8 cellular contexts compared by ENCODE assay signal in genomic region chr1:146012703-146013565, GRCh38. TPM values are rescaled to one million over a fixed set of nuclear protein-coding genes. Genes with fewer than 3 reads are reported as not detected.
DNase-seq lines count a peak whose midpoint lies in the region; ATAC-seq and TF ChIP-seq lines count a peak whose summit lies in the region.

No MANE protein-coding gene starts in this region.

- H3K36me3 ChIP-seq in DND-41 (ENCODE audit: insufficient read depth, low read length) (no peaks in the 10 kb centered on the region), KMS-11 (ENCODE audit: insufficient read depth) (no peaks in the 10 kb centered on the region), prostate gland (no peaks in the 10 kb centered on the region)

- no peak overlapping the region for H3K9ac ChIP-seq in DND-41 (ENCODE audit: low read depth, low read length)
- H3K9ac ChIP-seq in KMS-11: no peak overlapping the region

- H3K9me3 Mint-ChIP-seq in glutamatergic neuron (ENCODE audit: unreplicated experiment): no peaks in the 10 kb centered on the region

- H3K27me3 ChIP-seq in DND-41 (ENCODE audit: insufficient read depth, low read length, poor library complexity) (peaks cover 8% of the 10 kb centered on the region), KMS-11 (ENCODE audit: insufficient read depth, low read depth) (no peaks in the 10 kb centered on the region), prostate gland (replicated peaks; ENCODE audit: insufficient read depth) (no peaks in the 10 kb centered on the region)

- WGBS in prostate gland: 5% methylated on average over 4 of the region's 4 CpGs

- no peak overlapping the region for H3K4me2 ChIP-seq in DND-41 (ENCODE audit: insufficient read depth, low read length)
- peak overlapping the region; percentile 1; the same call in 1 of the 2 replicates for H3K4me2 ChIP-seq in KMS-11

- H3K4me1 Mint-ChIP-seq in glutamatergic neuron (ENCODE audit: low read depth, unreplicated experiment): no peaks in the 10 kb centered on the region

- H3K4me3 ChIP-seq in DND-41 (ENCODE audit: low read depth in 1 of 2, low read length in 2 of 2): no peak overlapping the region
- no peak overlapping the region for H3K4me3 ChIP-seq in KMS-11 (IDR thresholded peaks at IDR 0.05; ENCODE audit: insufficient read depth, low read depth, low read length)
- H3K4me3 ChIP-seq in prostate gland: no peak overlapping the region

- DNase-seq in DND-41 (peak; percentile 65), OCI-M1 (lab: John Stamatoyannopoulos, UW) (peak; percentile 92), glutamatergic neuron (no peak), prostate gland (ENCODE audit: low spot score) (peak; percentile 61)
- DNase-seq in activated naive CD4-positive, alpha-beta T cell treated with anti-CD3 and anti-CD28 coated beads, Interleukin-2, amount 50 U/mL, for 16 hours: peak; percentile 51

- no peaks in the 10 kb centered on the region for H3K9me3 ChIP-seq in DND-41 (ENCODE audit: insufficient read depth, low read length, severe bottlenecking)
- H3K9me3 ChIP-seq in prostate gland: no peaks in the 10 kb centered on the region

- H3K4me1 ChIP-seq in DND-41 (ENCODE audit: insufficient read depth, low read length) (peaks cover 4% of the 10 kb centered on the region; the same call in 1 of the 2 replicates), KMS-11 (ENCODE audit: low read depth, poor library complexity, severe bottlenecking) (peaks cover 7% of the 10 kb centered on the region), prostate gland (replicated peaks) (no peaks in the 10 kb centered on the region)

- no peak overlapping the region for H3K4me3 Mint-ChIP-seq in glutamatergic neuron (ENCODE audit: unreplicated experiment)

- TF ChIP-seq POLR2A in prostate gland (IDR thresholded peaks at IDR 0.05): no peak

- TF ChIP-seq CTCF in DND-41 (IDR thresholded peaks at IDR 0.05; ENCODE audit: borderline replicate concordance, extremely low read depth, low read length, poor library complexity, severe bottlenecking): peak; percentile 91
- peak; percentile 97 for TF ChIP-seq CTCF in KMS-11 (conservative IDR thresholded peaks at IDR 0.05; ENCODE audit: low read depth, low read length)
- peak; percentile 11 for TF ChIP-seq CTCF in glutamatergic neuron (IDR thresholded peaks at IDR 0.05; ENCODE audit: partially characterized antibody, unreplicated experiment)
- peak in 3 of 4 experiments; percentile 77 to 90 (median 80) for TF ChIP-seq CTCF in prostate gland (IDR thresholded peaks at IDR 0.05)

- ATAC-seq in DND-41 (ENCODE audit: insufficient read depth, low read depth): peak; percentile 87
- ATAC-seq in GM21528 (IDR thresholded peaks at IDR 0.05; ENCODE audit: low FRiP score, unreplicated experiment): no peak
- ATAC-seq in GM19324 (IDR thresholded peaks at IDR 0.05; ENCODE audit: low FRiP score, unreplicated experiment): no peak

- H3K79me2 ChIP-seq in DND-41 (ENCODE audit: insufficient read depth, low read length) (no peaks in the 10 kb centered on the region), KMS-11 (ENCODE audit: insufficient read depth, low read depth) (no peaks in the 10 kb centered on the region)

- no peaks in the 10 kb centered on the region for H4K20me1 ChIP-seq in DND-41 (ENCODE audit: insufficient read depth, low read length)
- H4K20me1 ChIP-seq in KMS-11 (ENCODE audit: insufficient read depth): no peaks in the 10 kb centered on the region

- peaks cover 2% of the 10 kb centered on the region for H3K27me3 Mint-ChIP-seq in glutamatergic neuron (ENCODE audit: unreplicated experiment)

- intact Hi-C loops in prostate gland (cut with DNase I): no loop called here

- H2AFZ ChIP-seq in DND-41 (ENCODE audit: low read depth, low read length) (no peak overlapping the region), KMS-11 (ENCODE audit: low read depth) (no peak overlapping the region)

- no peaks in the 10 kb centered on the region for H3K36me3 Mint-ChIP-seq in glutamatergic neuron (ENCODE audit: unreplicated experiment)

- no peak overlapping the region for H3K27ac ChIP-seq in DND-41 (ENCODE audit: low read length)
- no peak overlapping the region for H3K27ac ChIP-seq in KMS-11
- no peak overlapping the region for H3K27ac ChIP-seq in prostate gland

- no peak overlapping the region for H3K27ac Mint-ChIP-seq in glutamatergic neuron (ENCODE audit: unreplicated experiment)

RNA-seq across cellular contexts. Expression of gene HJV, which starts 8.6 kb away (rescaled TPM):
- total RNA-seq in glutamatergic neuron (ENCODE audit: unreplicated experiment): not detected
- 1 to 10 TPM in 1 of 2 donors, not detected in 1; 1.2 TPM for total RNA-seq in prostate gland

RNA-seq across cellular contexts. Expression of gene TXNIP, which starts 16.6 kb away (rescaled TPM):
- total RNA-seq in glutamatergic neuron (ENCODE audit: unreplicated experiment) (126 TPM), prostate gland (100 to 1,000 TPM; 618 to 736 TPM)

RNA-seq across cellular contexts. Expression of gene POLR3GL, which starts 48.4 kb away (rescaled TPM):
- total RNA-seq in glutamatergic neuron (ENCODE audit: unreplicated experiment): 13.2 TPM
- total RNA-seq in prostate gland: 10 to 100 TPM; 20.3 to 23.2 TPM

RNA-seq across cellular contexts. Expression of gene ANKRD34A, which starts 48.6 kb away (rescaled TPM):
- total RNA-seq in glutamatergic neuron (ENCODE audit: unreplicated experiment): 0.59 TPM
- total RNA-seq in prostate gland: 1 to 10 TPM; 1.6 to 2.4 TPM

RNA-seq across cellular contexts. Expression of gene LIX1L, which starts 55.1 kb away (rescaled TPM):
- total RNA-seq in glutamatergic neuron (ENCODE audit: unreplicated experiment) (20.3 TPM), prostate gland (10 to 100 TPM; 30.0 to 31.8 TPM)

Comparison
In these comparisons a context has a peak if more than half of its experiments do, and no peak if none do; other contexts are left out.
1. CTCF ChIP-seq: peak in every context shown above with its lines; median percentile 97 in KMS-11; 91 in DND-41; 80 in prostate gland; 11 in glutamatergic neuron.